In genomic region chr2:215171826-215172225, GRCh38 we compare ENCODE assay signal across 1 cellular context.
TF ChIP-seq lines count a peak whose summit lies in the region.

No MANE protein-coding gene starts in this region.

TF ChIP-seq in GM23338, 12 proteins besides CTCF, POLR2A, EP300 and RAD21:
- TF ChIP-seq ZNF331 (CRISPR knock-in tag; IDR thresholded peaks at IDR 0.05; ENCODE audit: low read depth) (no peak), STAT1 (IDR thresholded peaks at IDR 0.05; ENCODE audit: unreplicated experiment) (no peak), ZNF462 (CRISPR knock-in tag; IDR thresholded peaks at IDR 0.05) (no peak), REST (IDR thresholded peaks at IDR 0.05; ENCODE audit: unreplicated experiment) (no peak), CREB1 (CRISPR knock-in tag; IDR thresholded peaks at IDR 0.05; ENCODE audit: low read depth) (no peak), EZH2 (IDR thresholded peaks at IDR 0.05; ENCODE audit: low read depth, unreplicated experiment) (no peak), ZNF114 (CRISPR knock-in tag; IDR thresholded peaks at IDR 0.05) (no peak), ETS1 (IDR thresholded peaks at IDR 0.05) (no peak), EZH2phosphoT487 (IDR thresholded peaks at IDR 0.05; ENCODE audit: unreplicated experiment) (no peak), JUNB (IDR thresholded peaks at IDR 0.05; ENCODE audit: unreplicated experiment) (no peak), NANOG (IDR thresholded peaks at IDR 0.05; ENCODE audit: borderline replicate concordance) (no peak), POLR2AphosphoS5 (IDR thresholded peaks at IDR 0.05; ENCODE audit: low read depth) (no peak)
